Comparison of ENCODE assay signal across 26 cellular contexts in the genomic region with DNA sequence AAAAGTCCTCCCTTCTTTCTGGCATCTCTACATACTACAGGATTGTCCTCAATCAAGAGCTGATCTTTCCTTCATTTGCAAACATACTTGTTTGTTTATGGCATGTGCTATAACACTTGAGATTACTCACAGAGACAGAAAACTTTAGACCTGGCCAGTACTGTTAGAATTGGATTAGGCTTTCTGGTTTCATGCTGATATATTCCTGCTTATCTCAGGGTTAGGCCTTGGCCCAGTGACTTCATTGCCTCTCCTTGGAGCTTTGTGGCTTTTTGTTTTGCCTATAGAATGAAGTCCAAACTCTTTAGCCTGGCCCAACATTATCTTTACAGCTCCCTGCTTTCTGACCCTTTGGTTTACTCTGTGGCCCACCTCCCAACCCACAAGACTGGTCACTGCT.
"Had no signal": no experiment of that assay in that cellular context is flagged by ENCODE, and none has a peak within 500 bp of the region (broad histone marks: within the 10 kb centered on the region; RNA-seq: fewer than 3 reads in every experiment).

No MANE protein-coding gene starts in this region.

- H3K4me3 ChIP-seq: colonic mucosa, coronary artery, dorsolateral prefrontal cortex, esophagus squamous epithelium, gastrocnemius medialis, gastroesophageal sphincter, heart left ventricle, heart right ventricle, hepatocyte had no signal

- H3K27me3 Mint-ChIP-seq: dendritic cell treated with granulocyte-macrophage colony-stimulating factor and Interleukin-4, amounts not matched to agents 40 ng/mL and 50 ng/mL, for 4 days had no signal

- DNase-seq: colonic mucosa; cortex of kidney; dermis blood vessel endothelial cell; dorsolateral prefrontal cortex; effector CD4-positive, alpha-beta T cell; effector CD8-positive, alpha-beta T cell; effector memory CD4-positive, alpha-beta T cell; effector memory CD8-positive, alpha-beta T cell; endodermal cell; erythroblast; esophagus squamous epithelium; foreskin fibroblast; foreskin keratinocyte; foreskin melanocyte; gastrocnemius medialis; glutamatergic neuron; head of caudate nucleus; heart left ventricle; heart right ventricle; hippocampal formation had no signal

- H3K9me3 Mint-ChIP-seq: dendritic cell treated with granulocyte-macrophage colony-stimulating factor and Interleukin-4, amounts not matched to agents 40 ng/mL and 50 ng/mL, for 4 days; effector memory CD8-positive, alpha-beta T cell; endodermal cell had no signal

- H3K27ac Mint-ChIP-seq: dendritic cell treated with granulocyte-macrophage colony-stimulating factor and Interleukin-4, amounts not matched to agents 40 ng/mL and 50 ng/mL, for 4 days; effector memory CD8-positive, alpha-beta T cell; endodermal cell had no signal

- H3K27ac ChIP-seq: colonic mucosa, coronary artery, dorsolateral prefrontal cortex, epithelial cell of prostate, esophagus squamous epithelium, foreskin keratinocyte, gastrocnemius medialis, gastroesophageal sphincter, heart left ventricle, heart right ventricle, hepatocyte had no signal

- H3K9me3 ChIP-seq: colonic mucosa, esophagus squamous epithelium, gastrocnemius medialis, gastroesophageal sphincter had no signal

- ATAC-seq: effector memory CD8-positive, alpha-beta T cell; esophagus mucosa; foreskin keratinocyte; gastrocnemius medialis; gastroesophageal sphincter; heart left ventricle; heart right ventricle had no signal

- H3K4me3 Mint-ChIP-seq: dendritic cell treated with granulocyte-macrophage colony-stimulating factor and Interleukin-4, amounts not matched to agents 40 ng/mL and 50 ng/mL, for 4 days; effector memory CD8-positive, alpha-beta T cell; endodermal cell had no signal

- H3K36me3 ChIP-seq: colonic mucosa, esophagus squamous epithelium, gastrocnemius medialis, gastroesophageal sphincter, heart left ventricle, heart right ventricle had no signal

- H3K27me3 ChIP-seq: colonic mucosa, gastrocnemius medialis, gastroesophageal sphincter, heart left ventricle, hepatocyte had no signal

- H3K4me1 ChIP-seq: colonic mucosa, esophagus squamous epithelium, foreskin keratinocyte, gastrocnemius medialis, gastroesophageal sphincter, heart left ventricle had no signal
